In genomic region chr17:50558581-50558954, GRCh38 we compare ENCODE assay signal across 14 cellular contexts. TPM values are rescaled to one million over a fixed set of nuclear protein-coding genes. Genes with fewer than 3 reads are reported as not detected.
DNase-seq lines count a peak whose midpoint lies in the region; ATAC-seq and TF ChIP-seq lines count a peak whose summit lies in the region.
"Had no signal": no experiment of that assay in that cellular context is flagged by ENCODE, and none has a peak within 500 bp of the region (broad histone marks: within the 10 kb centered on the region; RNA-seq: fewer than 3 reads in every experiment).

No MANE protein-coding gene starts in this region.

- no peak overlapping the region for H3K4me3 ChIP-seq in BLaER1
- H3K4me3 ChIP-seq in GM23338, result peak overlapping the region; percentile 62
- H3K4me3 ChIP-seq in dorsolateral prefrontal cortex, result peak overlapping the region in 48 of 59 donors; percentile 35 to 73 (median 64)

- 0 out of 2 replicates have a peak, but pooled peaks cover 9% of the 10 kb centered on the region for H3F3A ChIP-seq in GM23338 (replicated peaks; ENCODE audit: low read depth)

- H3K9me3 ChIP-seq in BLaER1, result no peaks in the 10 kb centered on the region

- H3K27ac Mint-ChIP-seq in GM23338, result no peak overlapping the region
- H3K27ac Mint-ChIP-seq in nephron, result peak overlapping the region in 2 of 3 experiments; percentile 37 to 56

- H3K4me1 Mint-ChIP-seq in GM23338 (peaks cover 25% of the 10 kb centered on the region), nephron (peaks cover 37% of the 10 kb centered on the region)

- no peak overlapping the region for H3K9ac ChIP-seq in BLaER1

- H3K9me3 Mint-ChIP-seq in GM23338, result no peaks in the 10 kb centered on the region
- H3K9me3 Mint-ChIP-seq in nephron, result no peaks in the 10 kb centered on the region

- TF ChIP-seq CTCF in GM23338 (conservative IDR thresholded peaks at IDR 0.05; ENCODE audit: low read depth in 2 of 2) (peak in 1 of 2 experiments; percentile 1; a peak in 1 of 4 replicates), dorsolateral prefrontal cortex (IDR thresholded peaks at IDR 0.05 in 54 of 56, conservative IDR thresholded peaks at IDR 0.05 in 2 of 56; ENCODE audit: low read depth in 1 of 56, partially characterized antibody in 56 of 56) (peak in 1 of 56 donors; percentile 7), nephron (IDR thresholded peaks at IDR 0.05; ENCODE audit: unreplicated experiment in 3 of 3) (no peak)

- H3K4me1 ChIP-seq in BLaER1 (peaks cover 30% of the 10 kb centered on the region), GM23338 (ENCODE audit: insufficient read depth) (peaks cover 20% of the 10 kb centered on the region)

- H3K36me3 ChIP-seq in BLaER1, result no peaks in the 10 kb centered on the region
- H3K36me3 ChIP-seq in GM23338 (ENCODE audit: insufficient read depth), result no peaks in the 10 kb centered on the region

- DNase-seq in GM23338 (ENCODE audit: low spot score) (no peak), dorsolateral prefrontal cortex (no peak), NCI-H1048 (lab: John Stamatoyannopoulos, UW) (no peak), NCI-H345 (lab: John Stamatoyannopoulos, UW) (no peak), medulla oblongata (ENCODE audit: extremely low spot score) (no peak), DMS 273 (lab: John Stamatoyannopoulos, UW; ENCODE audit: unreplicated experiment) (no peak)
- DNase-seq: activated gamma-delta T cell, GF-D8 had no signal

- H3K4me2 ChIP-seq in BLaER1, result peak overlapping the region; percentile 98; the same call in 1 of the 2 replicates
- H3K4me2 ChIP-seq in GM23338, result peak overlapping the region; percentile 96

- H3K27me3 ChIP-seq in BLaER1 (peaks cover 75% of the 10 kb centered on the region), GM23338 (ENCODE audit: insufficient read depth) (peaks cover 57% of the 10 kb centered on the region), dorsolateral prefrontal cortex (peaks cover 0 to 29% (median 6%) of the 10 kb centered on the region in 45 donors)

- H3K27ac ChIP-seq in BLaER1, result no peak overlapping the region
- H3K27ac ChIP-seq in GM23338 (ENCODE audit: low read depth), result no peak overlapping the region
- peak overlapping the region in 7 of 59 donors; percentile 4 to 48 (median 26) for H3K27ac ChIP-seq in dorsolateral prefrontal cortex
- H3K27ac ChIP-seq: C4-2B had no signal

- no peaks in the 10 kb centered on the region for H3K9me2 ChIP-seq in GM23338 (ENCODE audit: insufficient read depth)

- H3K79me2 ChIP-seq in GM23338 (replicated peaks; ENCODE audit: insufficient read depth), result no peaks in the 10 kb centered on the region

- peak overlapping the region; percentile 97; the same call in 1 of the 2 replicates for H2AFZ ChIP-seq in GM23338

- H4K20me1 ChIP-seq in BLaER1, result peaks cover 50% of the 10 kb centered on the region
- no peaks in the 10 kb centered on the region; the same call in none of the 2 replicates for H4K20me1 ChIP-seq in GM23338 (replicated peaks; ENCODE audit: insufficient read depth)

- peak overlapping the region; percentile 86 for H3K4me3 Mint-ChIP-seq in GM23338
- H3K4me3 Mint-ChIP-seq in nephron, result peak overlapping the region; percentile 77 to 94 (median 81)

- H3K36me3 Mint-ChIP-seq in GM23338 (ENCODE audit: low read depth), result no peaks in the 10 kb centered on the region
- H3K36me3 Mint-ChIP-seq in nephron (ENCODE audit: low read depth), result peaks cover 3% of the 10 kb centered on the region

- intact Hi-C loops in dorsolateral prefrontal cortex (cut with DNase I), result no loop called here

- no peak for ATAC-seq in GM23338

- peaks cover 38% of the 10 kb centered on the region for H3K27me3 Mint-ChIP-seq in GM23338 (ENCODE audit: insufficient read depth, low read depth, poor library complexity)
- peaks cover 69% of the 10 kb centered on the region for H3K27me3 Mint-ChIP-seq in nephron (ENCODE audit: low read depth)

TF ChIP-seq in GM23338, 12 proteins besides CTCF, POLR2A, EP300 and RAD21:
- no peak for TF ChIP-seq ZNF114 (CRISPR knock-in tag; IDR thresholded peaks at IDR 0.05)

RNA-seq across cellular contexts. Expression of gene CACNA1G, which starts 1.9 kb away (rescaled TPM):
- 3.6 and 5.1 TPM in 2 replicates for total RNA-seq in GM23338 (2014; rRNA removed; shearing (Covaris generic))
- polyA plus RNA-seq in GM23338 (2016; fragmentation: Nextera tagmentation; extraction: Ambion mirVana), result 1.1 and 1.4 TPM in 2 replicates
- 10 to 100 TPM in 118 of 120 experiments, 1 to 10 TPM in 2; 6.8 to 38.4 (median 21.8) TPM for total RNA-seq in dorsolateral prefrontal cortex
- total RNA-seq: bronchial epithelial cell, MCF 10A, OCI-LY7 had no signal

RNA-seq across cellular contexts. Expression of gene SPATA20, which starts 11.6 kb away (rescaled TPM):
- 17.4 and 32.7 TPM in 2 replicates for total RNA-seq in GM23338 (2014; rRNA removed; shearing (Covaris generic))
- polyA plus RNA-seq in GM23338 (2016; fragmentation: Nextera tagmentation; extraction: Ambion mirVana), result 12.5 and 13.8 TPM in 2 replicates
- total RNA-seq in dorsolateral prefrontal cortex, result 10 to 100 TPM; 29.4 to 85.3 (median 53.1) TPM

RNA-seq across cellular contexts. Expression of gene EPN3, which starts 26.0 kb away (rescaled TPM):
- 7.7 and 13.7 TPM in 2 replicates for total RNA-seq in GM23338 (2014; rRNA removed; shearing (Covaris generic))
- polyA plus RNA-seq in GM23338 (2016; fragmentation: Nextera tagmentation; extraction: Ambion mirVana), result 2.2 and 2.3 TPM in 2 replicates
- total RNA-seq in dorsolateral prefrontal cortex, result 10 to 100 TPM in 63 of 120 experiments, 1 to 10 TPM in 56, under 1 TPM in 1; 0.81 to 24.4 (median 10.4) TPM

RNA-seq across cellular contexts. Expression of gene MYCBPAP, which starts 50.3 kb away (rescaled TPM):
- 0.63 and 4.6 TPM in 2 replicates for total RNA-seq in GM23338 (2014; rRNA removed; shearing (Covaris generic))
- polyA plus RNA-seq in GM23338 (2016; fragmentation: Nextera tagmentation; extraction: Ambion mirVana), result 1.7 and 1.8 TPM in 2 replicates
- 10 to 100 TPM in 9 of 120 experiments, 1 to 10 TPM in 111; 1.7 to 14.6 (median 5.8) TPM for total RNA-seq in dorsolateral prefrontal cortex
